Comparison of ENCODE assay signal across 23 cellular contexts in the genomic region with DNA sequence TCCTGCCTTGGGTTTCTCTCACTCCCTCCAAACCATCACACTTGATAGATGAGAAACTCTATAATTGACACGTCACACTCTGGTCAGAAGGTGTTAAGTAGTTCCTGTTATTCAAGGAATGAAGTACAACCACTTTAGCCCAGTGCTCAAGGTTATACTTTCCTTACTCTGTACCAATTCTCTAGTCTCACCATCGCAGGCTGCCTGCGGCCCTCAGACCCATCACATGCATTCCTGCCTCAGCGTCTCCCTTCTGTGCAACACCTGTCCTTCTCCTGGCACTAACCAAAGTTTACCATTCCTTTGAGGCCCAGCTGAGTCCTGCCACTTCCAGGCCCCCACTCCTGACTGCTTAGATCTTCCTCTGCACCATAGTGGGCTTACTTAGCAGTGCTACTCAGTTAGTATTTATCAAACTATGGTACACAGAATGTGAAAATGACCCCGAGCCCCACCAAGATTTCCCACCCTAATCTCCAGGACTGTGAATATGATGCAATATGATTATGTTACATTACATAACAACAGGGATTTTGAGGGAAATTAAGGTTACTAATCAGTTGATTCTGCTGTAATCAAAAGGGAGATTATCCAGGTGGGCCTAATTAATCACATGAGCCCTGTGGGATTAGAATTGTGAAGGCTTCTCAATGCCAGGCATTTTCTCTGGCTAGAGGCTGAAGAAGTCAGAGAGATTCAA. TPM values are rescaled to one million over a fixed set of nuclear protein-coding genes. Genes with fewer than 3 reads are reported as not detected.
"Had no signal": no experiment of that assay in that cellular context is flagged by ENCODE, and none has a peak within 500 bp of the region (broad histone marks: within the 10 kb centered on the region; RNA-seq: fewer than 3 reads in every experiment).

No MANE protein-coding gene starts in this region.

- H3K27ac Mint-ChIP-seq: activated CD4-positive, alpha-beta memory T cell treated with anti-CD3 and anti-CD28 coated beads for 36 hours; activated naive CD8-positive, alpha-beta T cell treated with anti-CD3 and anti-CD28 coated beads, Interleukin-2, amount 10 ng/mL, durations not matched to agents 7 days and 5 days; neural progenitor cell; stimulated activated naive B cell treated with anti-CD40 and anti-IgM and Interleukin-4, amounts not matched to agents 10 μg/mL and 1 μg/mL and 100 μg/mL, for 72 hours; T-helper 2 cell treated with Interferon-gamma antibody and Interleukin-4, amounts not matched to agents 5 μg/mL and 100 μg/mL, for 36 hours had no signal

- H3K4me2 ChIP-seq: neural progenitor cell, SK-N-SH had no signal

- H3K27ac ChIP-seq: brain microvascular endothelial cell, coronary artery, neural progenitor cell, ovary, spleen, tibial artery had no signal

- H3K4me3 Mint-ChIP-seq: activated CD4-positive, alpha-beta memory T cell treated with anti-CD3 and anti-CD28 coated beads for 36 hours; activated CD4-positive, alpha-beta T cell treated with anti-CD3 and anti-CD28 coated beads for 36 hours; activated naive CD8-positive, alpha-beta T cell treated with anti-CD3 and anti-CD28 coated beads, Interleukin-2, amount 10 ng/mL, durations not matched to agents 7 days and 5 days; neural progenitor cell; stimulated activated naive B cell treated with anti-CD40 and anti-IgM and Interleukin-4, amounts not matched to agents 10 μg/mL and 1 μg/mL and 100 μg/mL, for 72 hours; T-helper 2 cell treated with Interferon-gamma antibody and Interleukin-4, amounts not matched to agents 5 μg/mL and 100 μg/mL, for 36 hours had no signal

- DNase-seq: activated CD4-positive, alpha-beta memory T cell treated with anti-CD3 and anti-CD28 coated beads for 36 hours; activated CD4-positive, alpha-beta T cell treated with anti-CD3 and anti-CD28 coated beads for 36 hours; activated gamma-delta T cell; activated naive CD8-positive, alpha-beta T cell treated with anti-CD3 and anti-CD28 coated beads, Interleukin-2, amount 10 ng/mL, durations not matched to agents 7 days and 5 days; activated T-cell treated with anti-CD3 and anti-CD28 coated beads, Interleukin-2, amount 50 U/mL, for 1 hour; anterior cingulate cortex; brain microvascular endothelial cell; erythroblast; hypothalamus; mammary epithelial cell; ovary; SK-N-SH; spleen; stimulated activated CD4-positive, alpha-beta T cell treated with anti-CD3 and anti-CD28 coated beads, Interleukin-4, amount 100 ng/mL, for 4 hours; stimulated activated naive B cell treated with anti-CD40 and anti-IgM and Interleukin-4, amounts not matched to agents 10 μg/mL and 1 μg/mL and 100 μg/mL, for 72 hours; substantia nigra; tibial artery had no signal

- H3K4me1 ChIP-seq: neural progenitor cell had no signal

- H3K9ac ChIP-seq: neural progenitor cell, SK-N-SH had no signal

- H2AFZ ChIP-seq: neural progenitor cell had no signal

- ATAC-seq: activated CD4-positive, alpha-beta T cell treated with anti-CD3 and anti-CD28 coated beads for 36 hours; stimulated activated naive B cell treated with anti-CD40 and anti-IgM and Interleukin-4, amounts not matched to agents 10 μg/mL and 1 μg/mL and 100 μg/mL, for 72 hours had no signal

- H3K4me3 ChIP-seq: coronary artery, neural progenitor cell, ovary, spleen, tibial artery had no signal

- H3K36me3 ChIP-seq: neural progenitor cell, ovary had no signal

- H3K9me3 Mint-ChIP-seq: activated CD4-positive, alpha-beta memory T cell treated with anti-CD3 and anti-CD28 coated beads for 36 hours; activated naive CD8-positive, alpha-beta T cell treated with anti-CD3 and anti-CD28 coated beads, Interleukin-2, amount 10 ng/mL, durations not matched to agents 7 days and 5 days; neural progenitor cell; stimulated activated naive B cell treated with anti-CD40 and anti-IgM and Interleukin-4, amounts not matched to agents 10 μg/mL and 1 μg/mL and 100 μg/mL, for 72 hours; T-helper 2 cell treated with Interferon-gamma antibody and Interleukin-4, amounts not matched to agents 5 μg/mL and 100 μg/mL, for 36 hours had no signal

- H3K27me3 ChIP-seq: brain microvascular endothelial cell, neural progenitor cell, ovary, spleen, tibial artery had no signal

- H3K9me3 ChIP-seq: ovary, SK-N-SH, spleen, tibial artery had no signal

- H3K27me3 Mint-ChIP-seq: activated CD4-positive, alpha-beta memory T cell treated with anti-CD3 and anti-CD28 coated beads for 36 hours; activated CD4-positive, alpha-beta T cell treated with anti-CD3 and anti-CD28 coated beads for 36 hours; activated naive CD8-positive, alpha-beta T cell treated with anti-CD3 and anti-CD28 coated beads, Interleukin-2, amount 10 ng/mL, durations not matched to agents 7 days and 5 days; stimulated activated naive B cell treated with anti-CD40 and anti-IgM and Interleukin-4, amounts not matched to agents 10 μg/mL and 1 μg/mL and 100 μg/mL, for 72 hours had no signal

RNA-seq across cellular contexts. Expression of a gene that starts 36.2 kb away (rescaled TPM):
- total RNA-seq: activated CD4-positive, alpha-beta memory T cell treated with anti-CD3 and anti-CD28 coated beads for 36 hours; activated CD4-positive, alpha-beta T cell treated with anti-CD3 and anti-CD28 coated beads for 36 hours; activated naive CD8-positive, alpha-beta T cell treated with anti-CD3 and anti-CD28 coated beads, Interleukin-2, amount 10 ng/mL, durations not matched to agents 7 days and 5 days; frontal cortex; mammary epithelial cell; mononuclear cell; ovary had no signal
- polyA plus RNA-seq: keratinocyte, mammary epithelial cell, ovary, SK-N-SH had no signal
